22 cellular contexts compared by ENCODE assay signal in the genomic region with DNA sequence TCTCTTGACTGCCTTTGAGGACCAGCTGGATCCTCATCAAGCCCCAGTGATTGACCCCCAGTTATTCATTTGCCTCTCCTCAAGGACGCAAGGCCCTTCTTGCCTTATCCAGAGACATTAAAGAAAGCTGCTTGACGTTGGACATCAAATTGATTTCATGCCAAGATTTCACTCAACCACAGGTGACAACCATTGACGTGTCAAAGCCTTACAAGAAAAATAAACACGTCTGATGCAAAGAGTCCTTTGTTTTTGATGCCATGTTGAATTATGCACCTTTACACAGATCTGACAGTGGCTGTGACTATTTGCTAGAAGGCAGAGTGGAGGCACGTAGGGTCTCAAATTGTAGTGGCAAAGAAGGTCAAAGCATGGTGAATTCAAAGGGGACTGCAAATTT.
"Had no signal": no experiment of that assay in that cellular context is flagged by ENCODE, and none has a peak within 500 bp of the region (broad histone marks: within the 10 kb centered on the region; RNA-seq: fewer than 3 reads in every experiment).

No MANE protein-coding gene starts in this region.

- H3K4me1 Mint-ChIP-seq: activated B cell treated with CpG ODN at 0.5 μM for 24 hours; stimulated activated memory B cell treated with anti-CD40 and anti-IgM and Interleukin-4, amounts not matched to agents 10 μg/mL and 1 μg/mL and 100 μg/mL, for 72 hours had no signal

- H3K36me3 ChIP-seq: left ventricle myocardium inferior, right lobe of liver, stomach, suprapubic skin, tibial nerve had no signal

- H3K27me3 Mint-ChIP-seq: natural killer cell treated with Interleukin-12 subunit alpha and Interleukin-12 subunit beta and Interleukin-15 and Interleukin-18, amount 100 ng/mL, for 72 hours; stimulated activated memory B cell treated with anti-CD40 and anti-IgM and Interleukin-4, amounts not matched to agents 10 μg/mL and 1 μg/mL and 100 μg/mL, for 72 hours had no signal

- H3K27me3 ChIP-seq: right lobe of liver, stomach, suprapubic skin, tibial nerve had no signal

- H3K9me3 Mint-ChIP-seq: activated naive CD4-positive, alpha-beta T cell treated with anti-CD3 and anti-CD28 coated beads for 36 hours had no signal

- H3K4me1 ChIP-seq: left ventricle myocardium inferior, right lobe of liver, stomach, suprapubic skin, tibial nerve had no signal

- H3K4me3 ChIP-seq: left ventricle myocardium inferior, right lobe of liver, stomach, suprapubic skin, tibial nerve had no signal

- DNase-seq: activated B cell treated with CpG ODN at 0.5 μM for 24 hours; activated CD4-positive, alpha-beta T cell treated with anti-CD3 and anti-CD28 coated beads for 4 hours; activated CD4-positive, alpha-beta T cell treated with anti-CD3 and anti-CD28 coated beads, Interleukin-2, amount 50 U/mL, for 48 hours; activated CD8-positive, alpha-beta memory T cell treated with anti-CD3 and anti-CD28 coated beads, Interleukin-2, amount 50 U/mL, for 48 hours; activated effector memory CD4-positive, alpha-beta T cell treated with Interleukin-2 at 50 U/mL for 16 hours; activated naive CD4-positive, alpha-beta T cell treated with anti-CD3 and anti-CD28 coated beads for 36 hours; activated T-cell treated with anti-CD3 and anti-CD28 coated beads, Interleukin-2, amount 50 U/mL, for 4 hours; erythroblast; foreskin melanocyte; kidney glomerular epithelial cell; left ventricle myocardium inferior; midbrain; nucleus accumbens; posterior cingulate gyrus; right lobe of liver; small intestine; stimulated activated CD4-positive, alpha-beta T cell treated with anti-CD3 and anti-CD28 coated beads, Interleukin-15, amount 100 ng/mL, for 24 hours; stomach had no signal

- H3K9me3 ChIP-seq: left ventricle myocardium inferior, right lobe of liver, suprapubic skin had no signal

- H3K36me3 Mint-ChIP-seq: natural killer cell treated with Interleukin-12 subunit alpha and Interleukin-12 subunit beta and Interleukin-15 and Interleukin-18, amount 100 ng/mL, for 72 hours; stimulated activated memory B cell treated with anti-CD40 and anti-IgM and Interleukin-4, amounts not matched to agents 10 μg/mL and 1 μg/mL and 100 μg/mL, for 72 hours had no signal

- H3K27ac ChIP-seq: left ventricle myocardium inferior, right lobe of liver, stomach, suprapubic skin, tibial nerve had no signal

- H3K4me3 Mint-ChIP-seq: activated B cell treated with CpG ODN at 0.5 μM for 24 hours; activated naive CD4-positive, alpha-beta T cell treated with anti-CD3 and anti-CD28 coated beads for 36 hours; activated T-cell treated with anti-CD3 and anti-CD28 coated beads, Interleukin-2, amount 50 U/mL, for 4 hours; natural killer cell treated with Interleukin-12 subunit alpha and Interleukin-12 subunit beta and Interleukin-15 and Interleukin-18, amount 100 ng/mL, for 72 hours; stimulated activated memory B cell treated with anti-CD40 and anti-IgM and Interleukin-4, amounts not matched to agents 10 μg/mL and 1 μg/mL and 100 μg/mL, for 72 hours had no signal

- H3K27ac Mint-ChIP-seq: activated B cell treated with CpG ODN at 0.5 μM for 24 hours; activated naive CD4-positive, alpha-beta T cell treated with anti-CD3 and anti-CD28 coated beads for 36 hours; natural killer cell treated with Interleukin-12 subunit alpha and Interleukin-12 subunit beta and Interleukin-15 and Interleukin-18, amount 100 ng/mL, for 72 hours; stimulated activated memory B cell treated with anti-CD40 and anti-IgM and Interleukin-4, amounts not matched to agents 10 μg/mL and 1 μg/mL and 100 μg/mL, for 72 hours had no signal
